ENCODE assay signal across 11 cellular contexts in the genomic region with DNA sequence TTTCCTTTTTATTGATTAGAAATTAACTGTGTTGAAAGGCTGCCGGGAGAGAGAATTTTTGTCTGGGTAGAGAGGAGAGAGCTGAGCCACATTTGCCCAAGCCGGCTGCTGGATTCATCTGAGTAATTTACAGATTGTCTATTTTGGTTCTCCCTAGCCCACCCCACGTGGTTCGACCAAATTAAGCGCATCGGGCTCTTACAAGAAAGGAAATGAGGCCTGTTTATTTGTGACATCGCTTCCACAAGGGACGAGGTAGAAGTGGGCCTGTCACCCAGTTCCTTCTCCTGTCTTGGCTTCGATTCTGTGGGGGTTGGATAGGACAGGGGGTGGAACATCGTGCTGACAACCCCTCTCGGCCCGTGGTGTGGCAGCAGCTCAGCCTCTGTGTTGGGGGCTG. TPM values are rescaled to one million over a fixed set of nuclear protein-coding genes. Genes with fewer than 3 reads are reported as not detected.
A peak's percentile ranks its signal among the peaks of the same experiment; 100 is the strongest.
DNase-seq lines count a peak whose midpoint lies in the region; ATAC-seq and TF ChIP-seq lines count a peak whose summit lies in the region.
"Had no signal": no experiment of that assay in that cellular context is flagged by ENCODE, and none has a peak within 500 bp of the region (broad histone marks: within the 10 kb centered on the region; RNA-seq: fewer than 3 reads in every experiment).

No MANE protein-coding gene starts in this region.

- H3K9me3 ChIP-seq in Caco-2 = no peaks in the 10 kb centered on the region

- BruUV-seq in Caco-2 (replicated peaks; lab: Mats Ljungman, UMichigan) = no TSS peak

- H3K4me1 ChIP-seq in Caco-2 = no peaks in the 10 kb centered on the region

- no peak for TF ChIP-seq CTCF in CD14-positive monocyte (IDR thresholded peaks at IDR 0.05)
- TF ChIP-seq CTCF in Caco-2 (IDR thresholded peaks at IDR 0.05; ENCODE audit: insufficient read depth in 1 of 2, low read depth in 1 of 2, low read length in 1 of 2, severe bottlenecking in 1 of 2, unreplicated experiment in 1 of 2) = no peak

- POLR2A ChIA-PET in Caco-2 (lab: Charles Lee) = no interaction called here

- intact Hi-C loops in CD14-positive monocyte (cut with micrococcal nuclease) (no loop called here), Caco-2 (cut with micrococcal nuclease; ENCODE audit: unreplicated experiment) (no loop called here)

- DNase-seq in CD14-positive monocyte (ENCODE audit: low spot score) = no peak
- peak; percentile 48 for DNase-seq in RPMI8226
- DNase-seq in D341Med (ENCODE audit: low spot score) = no peak
- no peak for DNase-seq in NCI-H187 treated with DMSO at 0.1 percent for 48 hours (lab: John Stamatoyannopoulos, UW)
- no peak for DNase-seq in Caco-2
- DNase-seq in AML-193 (lab: John Stamatoyannopoulos, UW) = no peak
- DNase-seq: activated T-cell treated with anti-CD3 and anti-CD28 coated beads, Interleukin-2, amount 50 U/mL, for 4 hours; Kasumi-1 had no signal

- H3K4me1 Mint-ChIP-seq in CD14-positive monocyte = peaks cover 53% of the 10 kb centered on the region
- no peaks in the 10 kb centered on the region for H3K4me1 Mint-ChIP-seq in Caco-2 (ENCODE audit: low read depth, unreplicated experiment)

- CTCF ChIA-PET in Caco-2 (lab: Charles Lee) = no interaction called here

- peak overlapping the region; percentile 85 to 97 (median 95) for H3K27ac Mint-ChIP-seq in CD14-positive monocyte
- H3K27ac Mint-ChIP-seq in Caco-2 (ENCODE audit: unreplicated experiment) = no peak overlapping the region

- no peaks in the 10 kb centered on the region for H3K27me3 ChIP-seq in Caco-2 (replicated peaks; ENCODE audit: control insufficient read depth, insufficient read depth, low read length)

- ATAC-seq in GM19438 (IDR thresholded peaks at IDR 0.05; ENCODE audit: low read depth, unreplicated experiment) (peak; percentile 38), HG03095 (IDR thresholded peaks at IDR 0.05; ENCODE audit: unreplicated experiment) (peak; percentile 34)
- ATAC-seq: activated T-cell treated with anti-CD3 and anti-CD28 coated beads, Interleukin-2, amount 50 U/mL, for 4 hours had no signal

- peaks cover 6 to 9% of the 10 kb centered on the region in 2 donors for H3K36me3 Mint-ChIP-seq in CD14-positive monocyte
- H3K36me3 Mint-ChIP-seq in Caco-2 (ENCODE audit: insufficient read depth, unreplicated experiment) = no peaks in the 10 kb centered on the region

- H3K27me3 Mint-ChIP-seq in CD14-positive monocyte (ENCODE audit: low read depth in 3 of 3) (peaks cover 2 to 3% (median 2%) of the 10 kb centered on the region in 3 donors), Caco-2 (ENCODE audit: insufficient read depth, unreplicated experiment) (no peaks in the 10 kb centered on the region)

- H3K4me3 ChIP-seq in Caco-2 (ENCODE audit: low read depth, low read length) = no peak overlapping the region
- H3K4me3 ChIP-seq: coronary artery had no signal

- peaks cover 10 to 25% (median 13%) of the 10 kb centered on the region in 7 donors for H3K9me3 Mint-ChIP-seq in CD14-positive monocyte
- peaks cover 15% of the 10 kb centered on the region for H3K9me3 Mint-ChIP-seq in Caco-2 (ENCODE audit: unreplicated experiment)
- H3K9me3 Mint-ChIP-seq: activated T-cell treated with anti-CD3 and anti-CD28 coated beads, Interleukin-2, amount 50 U/mL, for 4 hours had no signal

- no peaks in the 10 kb centered on the region for H3K36me3 ChIP-seq in Caco-2 (ENCODE audit: control insufficient read depth, insufficient read depth, low read length)

- peak overlapping the region; percentile 58 to 75 for H3K4me3 Mint-ChIP-seq in CD14-positive monocyte
- no peak overlapping the region for H3K4me3 Mint-ChIP-seq in Caco-2 (ENCODE audit: unreplicated experiment)
- H3K4me3 Mint-ChIP-seq: activated T-cell treated with anti-CD3 and anti-CD28 coated beads, Interleukin-2, amount 50 U/mL, for 4 hours had no signal

RNA-seq across cellular contexts. Expression of a gene that starts 42.9 kb away (rescaled TPM):
- polyA plus RNA-seq in CD14-positive monocyte = 1 to 10 TPM in 1 of 2 donors, under 1 TPM in 1; 0.81 to 1.1 TPM
- total RNA-seq in Caco-2 (2022) = 4.2 and 4.6 TPM in 2 replicates
